Comparison of ENCODE assay signal across 13 cellular contexts in the genomic region with DNA sequence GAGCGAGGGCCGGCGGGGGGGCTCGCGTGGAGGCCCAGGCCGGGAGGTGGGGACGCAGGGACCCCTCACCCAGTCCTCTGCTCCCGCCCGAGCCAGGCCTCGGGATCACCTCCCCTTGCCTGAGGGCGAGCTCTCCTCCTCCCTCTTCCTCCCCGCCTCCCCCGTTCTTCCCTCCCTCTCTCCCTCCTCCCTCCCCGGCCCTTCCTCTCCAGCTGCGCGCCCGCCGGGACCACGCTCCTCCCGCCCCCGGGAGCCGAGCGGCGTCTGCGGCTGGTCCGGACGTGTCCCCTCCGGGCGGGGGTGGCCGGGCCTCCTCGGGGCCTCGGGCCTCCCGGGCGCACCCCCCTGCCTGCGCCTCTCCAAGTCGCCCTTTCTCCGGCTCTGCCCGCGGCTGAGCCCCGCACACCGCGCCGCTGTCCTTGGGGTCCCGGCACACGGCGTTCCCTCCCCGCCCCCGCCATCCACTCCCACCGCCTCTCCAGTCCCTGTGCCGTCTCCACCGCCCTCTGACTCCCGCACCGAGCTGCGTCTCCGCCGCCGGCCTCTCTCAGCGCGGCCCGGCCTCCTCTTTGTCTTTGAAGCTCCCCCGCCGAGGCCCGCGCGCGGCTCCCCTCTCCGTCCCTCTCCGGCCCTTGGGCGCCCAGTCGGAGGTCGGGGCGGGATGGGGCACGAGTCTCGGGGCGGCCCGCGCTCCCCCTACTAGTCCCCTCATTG. TPM values are rescaled to one million over a fixed set of nuclear protein-coding genes. Genes with fewer than 3 reads are reported as not detected.
A peak's percentile ranks its signal among the peaks of the same experiment; 100 is the strongest.
DNase-seq lines count a peak whose midpoint lies in the region; ATAC-seq, FAIRE-seq and TF ChIP-seq lines count a peak whose summit lies in the region.
"Had no signal": no experiment of that assay in that cellular context is flagged by ENCODE, and none has a peak within 500 bp of the region (broad histone marks: within the 10 kb centered on the region; RNA-seq: fewer than 3 reads in every experiment).

No MANE protein-coding gene starts in this region.

- no TSS peak for BruUV-seq in endothelial cell of umbilical vein (replicated peaks; lab: Mats Ljungman, UMichigan)

- intact Hi-C loops in endothelial cell of umbilical vein (cut with micrococcal nuclease), result no loop called here

- H3K27ac Mint-ChIP-seq in GM23338 (no peak overlapping the region), progenitor cell of endocrine pancreas (no peak overlapping the region)

- H3K9me3 Mint-ChIP-seq in GM23338 (peaks cover 7% of the 10 kb centered on the region; the same call in 1 of the 3 replicates), progenitor cell of endocrine pancreas (ENCODE audit: low read depth) (no peaks in the 10 kb centered on the region)
- H3K9me3 Mint-ChIP-seq: activated CD4-positive, alpha-beta memory T cell treated with anti-CD3 and anti-CD28 coated beads, Interleukin-2, amount 10 ng/mL, durations not matched to agents 7 days and 5 days had no signal

- H3K4me3 Mint-ChIP-seq in GM23338, result peak overlapping the region; percentile 78; the same call in 2 of the 3 replicates
- H3K4me3 Mint-ChIP-seq in progenitor cell of endocrine pancreas (ENCODE audit: low read depth), result no peak overlapping the region

- H3K9me3 ChIP-seq in endothelial cell of umbilical vein (replicated peaks; ENCODE audit: control insufficient read depth, insufficient read depth, low read length) (no peaks in the 10 kb centered on the region), GM23248 (ENCODE audit: low read depth) (no peaks in the 10 kb centered on the region)

- ATAC-seq in GM23338, result peak; percentile 49
- ATAC-seq: naive thymus-derived CD8-positive, alpha-beta T cell had no signal

- CTCF ChIA-PET in endothelial cell of umbilical vein (lab: Charles Lee), result no interaction called here

- H3K4me1 Mint-ChIP-seq in GM23338 (peaks cover 41% of the 10 kb centered on the region), progenitor cell of endocrine pancreas (ENCODE audit: low read depth) (peaks cover 1% of the 10 kb centered on the region)

- H3K9ac ChIP-seq in endothelial cell of umbilical vein (replicated peaks; ENCODE audit: extremely low read depth, insufficient read depth, low read length), result no peak overlapping the region
- H3K9ac ChIP-seq in GM23248, result no peak overlapping the region

- peak; percentile 92 for DNase-seq in GM23338 (ENCODE audit: low spot score)
- DNase-seq in NCI-H2196 (lab: John Stamatoyannopoulos, UW; ENCODE audit: unreplicated experiment), result peak; percentile 62
- no peak for DNase-seq in endothelial cell of umbilical vein (ENCODE audit: low read depth, low spot score)
- DNase-seq in pons (ENCODE audit: low spot score), result peak; percentile 40
- no peak for DNase-seq in activated naive CD4-positive, alpha-beta T cell treated with anti-CD3 and anti-CD28 coated beads, Interleukin-2, amount 50 U/mL, for 16 hours
- DNase-seq in GM23248, result no peak
- no peak for DNase-seq in progenitor cell of endocrine pancreas (ENCODE audit: low spot score, unreplicated experiment)
- DNase-seq in NCI-H1694 treated with DMSO at 0.1 percent for 48 hours (lab: John Stamatoyannopoulos, UW), result no peak
- DNase-seq: activated CD4-positive, alpha-beta memory T cell treated with anti-CD3 and anti-CD28 coated beads, Interleukin-2, amount 10 ng/mL, durations not matched to agents 7 days and 5 days; GDM1; naive thymus-derived CD8-positive, alpha-beta T cell had no signal

- 3 to 9% methylated on average over 10 to 74 of the region's 77 CpGs for WGBS in GM23248 (ENCODE audit: low coverage in 1 of 2, low lambda C conversion rate in 2 of 2, missing lambda C conversion rate in 2 of 2), 2 experiments

- H3K27me3 ChIP-seq in GM23338 (ENCODE audit: insufficient read depth) (peaks cover 85% of the 10 kb centered on the region), endothelial cell of umbilical vein (ENCODE audit: control insufficient read depth in 2 of 2, insufficient read depth in 2 of 2, low read length in 2 of 2) (peaks cover 60 to 79% of the 10 kb centered on the region in 2 experiments), GM23248 (replicated peaks; ENCODE audit: insufficient read depth) (peaks cover 75% of the 10 kb centered on the region)

- H3K79me2 ChIP-seq in GM23338 (replicated peaks; ENCODE audit: insufficient read depth) (no peaks in the 10 kb centered on the region), endothelial cell of umbilical vein (ENCODE audit: control insufficient read depth, insufficient read depth, low read length) (no peaks in the 10 kb centered on the region), GM23248 (ENCODE audit: insufficient read depth) (no peaks in the 10 kb centered on the region)

- H3K4me2 ChIP-seq in GM23338, result peak overlapping the region; percentile 95
- no peak overlapping the region for H3K4me2 ChIP-seq in endothelial cell of umbilical vein (ENCODE audit: insufficient read depth, low read length)
- H3K4me2 ChIP-seq in GM23248 (ENCODE audit: unreplicated experiment), result no peak overlapping the region

- H3K27ac ChIP-seq in GM23338 (ENCODE audit: low read depth) (no peak overlapping the region), endothelial cell of umbilical vein (ENCODE audit: insufficient read depth, low read depth, low read length) (no peak overlapping the region), GM23248 (no peak overlapping the region)

- H3K4me3 ChIP-seq in GM23338 (peak overlapping the region; percentile 76), endothelial cell of umbilical vein (replicated peaks in 1 of 3; ENCODE audit: insufficient read depth in 1 of 3, low read depth in 1 of 3, low read length in 3 of 3) (no peak overlapping the region), GM23248 (no peak overlapping the region)

- H3K9me2 ChIP-seq in GM23338 (ENCODE audit: insufficient read depth), result no peaks in the 10 kb centered on the region
- H3K9me2 ChIP-seq in GM23248 (ENCODE audit: insufficient read depth), result no peaks in the 10 kb centered on the region

- dilution Hi-C loops in endothelial cell of umbilical vein (cut with MboI; ENCODE audit: extremely low pct_ligation_motif_present, low sequenced_read_pairs), result no loop called here

- no peak for FAIRE-seq in endothelial cell of umbilical vein (lab: Jason Lieb, UNC)
- FAIRE-seq: frontal cortex had no signal

- H3K4me1 ChIP-seq in GM23338 (ENCODE audit: insufficient read depth) (peaks cover 44% of the 10 kb centered on the region), endothelial cell of umbilical vein (ENCODE audit: control insufficient read depth, extremely low read depth, insufficient read depth, low read length) (no peaks in the 10 kb centered on the region), GM23248 (ENCODE audit: insufficient read depth) (no peaks in the 10 kb centered on the region)

- H3K9me1 ChIP-seq in endothelial cell of umbilical vein (replicated peaks; ENCODE audit: control insufficient read depth, extremely low read depth, insufficient read depth, low read length), result no peaks in the 10 kb centered on the region

- POLR2A ChIA-PET in endothelial cell of umbilical vein (lab: Charles Lee), result no interaction called here

- peaks cover 17% of the 10 kb centered on the region; the same call in 1 of the 2 replicates for H4K20me1 ChIP-seq in GM23338 (replicated peaks; ENCODE audit: insufficient read depth)
- peaks cover 3% of the 10 kb centered on the region for H4K20me1 ChIP-seq in endothelial cell of umbilical vein (replicated peaks; ENCODE audit: control insufficient read depth, extremely low read depth, insufficient read depth, low read length)
- H4K20me1 ChIP-seq in GM23248 (ENCODE audit: insufficient read depth), result no peaks in the 10 kb centered on the region

- TF ChIP-seq CTCF in GM23338 (conservative IDR thresholded peaks at IDR 0.05; ENCODE audit: low read depth in 2 of 2), result no peak
- TF ChIP-seq CTCF in endothelial cell of umbilical vein (IDR thresholded peaks at IDR 0.05; ENCODE audit: extremely low read depth in 1 of 2, insufficient read depth in 1 of 2, low read depth in 1 of 2, low read length in 2 of 2), result no peak
- TF ChIP-seq CTCF in progenitor cell of endocrine pancreas (IDR thresholded peaks at IDR 0.05; ENCODE audit: unreplicated experiment), result no peak

- in situ Hi-C loops in GM23248 (cut with MboI), result no loop called here

- no peaks in the 10 kb centered on the region for H3K36me3 ChIP-seq in GM23338 (ENCODE audit: insufficient read depth)
- H3K36me3 ChIP-seq in endothelial cell of umbilical vein (ENCODE audit: control insufficient read depth in 2 of 2, extremely low read depth in 1 of 2, insufficient read depth in 2 of 2, low read length in 2 of 2), result no peaks in the 10 kb centered on the region
- H3K36me3 ChIP-seq in GM23248 (ENCODE audit: low read depth), result no peaks in the 10 kb centered on the region

- peaks cover 9% of the 10 kb centered on the region for H3F3A ChIP-seq in GM23338 (replicated peaks; ENCODE audit: low read depth)
- H3F3A ChIP-seq in GM23248 (ENCODE audit: insufficient read depth), result no peaks in the 10 kb centered on the region

- TF ChIP-seq POLR2A in endothelial cell of umbilical vein (IDR thresholded peaks at IDR 0.05; ENCODE audit: low read depth, low read length), result no peak

- peaks cover 70% of the 10 kb centered on the region for H3K27me3 Mint-ChIP-seq in GM23338 (ENCODE audit: insufficient read depth, low read depth, poor library complexity)
- H3K27me3 Mint-ChIP-seq in progenitor cell of endocrine pancreas, result peaks cover 74% of the 10 kb centered on the region

- H3K36me3 Mint-ChIP-seq in GM23338 (ENCODE audit: low read depth) (no peaks in the 10 kb centered on the region; the same call in 2 of the 3 replicates), progenitor cell of endocrine pancreas (ENCODE audit: insufficient read depth) (no peaks in the 10 kb centered on the region)

- H2AFZ ChIP-seq in GM23338, result peak overlapping the region; percentile 74; the same call in 1 of the 2 replicates
- no peak overlapping the region for H2AFZ ChIP-seq in endothelial cell of umbilical vein (ENCODE audit: low read depth, low read length)
- no peak overlapping the region for H2AFZ ChIP-seq in GM23248

TF ChIP-seq in endothelial cell of umbilical vein, 7 proteins besides CTCF, POLR2A, EP300 and RAD21 (continues in another document):
- TF ChIP-seq EZH2 (IDR thresholded peaks at IDR 0.05; ENCODE audit: borderline replicate concordance, low read depth, low read length, severe bottlenecking), result peak; percentile 69

RNA-seq across cellular contexts. Expression of a gene that starts 5.7 kb away (rescaled TPM):
- 0.04 and 0.17 TPM in 2 replicates for total RNA-seq in GM23338 (2014; rRNA removed; shearing (Covaris generic))
- polyA plus RNA-seq in GM23338 (2016; fragmentation: Nextera tagmentation; extraction: Ambion mirVana) (0.10 TPM in 1 of 2 replicates, not detected in the other), endothelial cell of umbilical vein (not detected in 2 replicates), GM23248 (2016; fragmentation: Nextera tagmentation; extraction: Ambion mirVana) (not detected in 2 replicates)
- total RNA-seq in endothelial cell of umbilical vein (not detected in 2 replicates), progenitor cell of endocrine pancreas (0.51 and 0.57 TPM in 2 replicates)
- not detected in 2 replicates for polyA plus RNA-seq in endothelial cell of umbilical vein (2011; cell fraction: cytosol; rRNA removed)
- not detected in 2 replicates for polyA plus RNA-seq in endothelial cell of umbilical vein (2011; cell fraction: nucleus; rRNA removed)
- not detected in 2 replicates for polyA plus RNA-seq in endothelial cell of umbilical vein (2012)
- not detected in 2 replicates for polyA minus RNA-seq in endothelial cell of umbilical vein
- polyA minus RNA-seq in endothelial cell of umbilical vein (2011; cell fraction: cytosol; rRNA and poly(A)+ RNA removed), result not detected
- not detected in 2 replicates for polyA minus RNA-seq in endothelial cell of umbilical vein (2011; cell fraction: nucleus; rRNA and poly(A)+ RNA removed)
- not detected in 2 replicates for total RNA-seq in GM23248 (2014; rRNA removed; shearing (Covaris generic))
- total RNA-seq: activated CD4-positive, alpha-beta memory T cell treated with anti-CD3 and anti-CD28 coated beads, Interleukin-2, amount 10 ng/mL, durations not matched to agents 7 days and 5 days; M059J; naive thymus-derived CD8-positive, alpha-beta T cell had no signal
- polyA plus RNA-seq: naive thymus-derived CD8-positive, alpha-beta T cell had no signal

Comparison
In these comparisons a context has a peak if more than half of its experiments do, and no peak if none do; other contexts are left out.
1. DNase-seq: peak in GM23338 (single experiment), NCI-H2196 (single experiment) and pons (single experiment); none in endothelial cell of umbilical vein (single experiment), activated naive CD4-positive, alpha-beta T cell treated with anti-CD3 and anti-CD28 coated beads, Interleukin-2, amount 50 U/mL, for 16 hours (single experiment), GM23248 (single experiment), progenitor cell of endocrine pancreas (single experiment) and NCI-H1694 treated with DMSO at 0.1 percent for 48 hours (single experiment).